In genomic region chr11:44128729-44129128, GRCh38 we compare ENCODE assay signal across 28 cellular contexts.
"Had no signal": no experiment of that assay in that cellular context is flagged by ENCODE, and none has a peak within 500 bp of the region (broad histone marks: within the 10 kb centered on the region; RNA-seq: fewer than 3 reads in every experiment).

No MANE protein-coding gene starts in this region.

- H3K27me3 Mint-ChIP-seq: naive B cell; naive thymus-derived CD8-positive, alpha-beta T cell; natural killer cell treated with Interleukin-12 subunit alpha and Interleukin-12 subunit beta and Interleukin-15 and Interleukin-18, amount 100 ng/mL, for 72 hours; stimulated activated memory B cell treated with anti-CD40 and anti-IgM and Interleukin-4, amounts not matched to agents 10 μg/mL and 1 μg/mL and 100 μg/mL, for 72 hours; stimulated activated naive CD8-positive, alpha-beta T cell treated with anti-CD3 and anti-CD28 coated beads, Interleukin-15, amount 100 ng/mL, for 72 hours had no signal

- H3K27ac Mint-ChIP-seq: naive B cell; natural killer cell treated with Interleukin-12 subunit alpha and Interleukin-12 subunit beta and Interleukin-15 and Interleukin-18, amount 100 ng/mL, for 72 hours; nephron progenitor cell; stimulated activated memory B cell treated with anti-CD40 and anti-IgM and Interleukin-4, amounts not matched to agents 10 μg/mL and 1 μg/mL and 100 μg/mL, for 72 hours; stimulated activated naive CD8-positive, alpha-beta T cell treated with anti-CD3 and anti-CD28 coated beads, Interleukin-15, amount 100 ng/mL, for 72 hours had no signal

- H3K4me3 Mint-ChIP-seq: naive B cell; naive thymus-derived CD8-positive, alpha-beta T cell; natural killer cell treated with Interleukin-12 subunit alpha and Interleukin-12 subunit beta and Interleukin-15 and Interleukin-18, amount 100 ng/mL, for 72 hours; nephron progenitor cell; neural crest cell; stimulated activated memory B cell treated with anti-CD40 and anti-IgM and Interleukin-4, amounts not matched to agents 10 μg/mL and 1 μg/mL and 100 μg/mL, for 72 hours; stimulated activated naive CD8-positive, alpha-beta T cell treated with anti-CD3 and anti-CD28 coated beads, Interleukin-15, amount 100 ng/mL, for 72 hours had no signal

- ATAC-seq: naive thymus-derived CD8-positive, alpha-beta T cell; natural killer cell treated with Interleukin-12 subunit alpha and Interleukin-12 subunit beta and Interleukin-15 and Interleukin-18, amount 100 ng/mL, for 72 hours; pancreas; right cardiac atrium; stimulated activated memory B cell treated with anti-CD40 and anti-IgM and Interleukin-4, amounts not matched to agents 10 μg/mL and 1 μg/mL and 100 μg/mL, for 72 hours; stimulated activated naive CD8-positive, alpha-beta T cell treated with anti-CD3 and anti-CD28 coated beads, Interleukin-15, amount 100 ng/mL, for 72 hours; stimulated activated naive CD8-positive, alpha-beta T cell treated with anti-CD3 and anti-CD28 coated beads, Interleukin-15, Interleukin-2, amounts not matched to agents 100 U/mL and 50 U/mL, for 24 hours had no signal

- H3K9me3 ChIP-seq: neutrophil, pancreas, prostate gland, sigmoid colon, spleen, thoracic aorta, thyroid gland, tibial nerve, upper lobe of left lung, vagina had no signal

- H3K9me3 Mint-ChIP-seq: naive B cell; naive thymus-derived CD8-positive, alpha-beta T cell; natural killer cell treated with Interleukin-12 subunit alpha and Interleukin-12 subunit beta and Interleukin-15 and Interleukin-18, amount 100 ng/mL, for 72 hours; nephron progenitor cell; neural crest cell; stimulated activated memory B cell treated with anti-CD40 and anti-IgM and Interleukin-4, amounts not matched to agents 10 μg/mL and 1 μg/mL and 100 μg/mL, for 72 hours; stimulated activated naive CD8-positive, alpha-beta T cell treated with anti-CD3 and anti-CD28 coated beads, Interleukin-15, amount 100 ng/mL, for 72 hours had no signal

- DNase-seq: naive B cell; naive thymus-derived CD8-positive, alpha-beta T cell; nephron progenitor cell; nucleus accumbens; pancreas; right cardiac atrium; sigmoid colon; spleen; stimulated activated CD4-positive, alpha-beta T cell treated with anti-CD3 and anti-CD28 coated beads, Interleukin-12 subunit alpha, Interleukin-12 subunit beta, amount 100 ng/mL, for 4 hours; stimulated activated CD4-positive, alpha-beta T cell treated with anti-CD3 and anti-CD28 coated beads, Interleukin-1b, Interleukin-23, amount 100 ng/mL, for 48 hours; stimulated activated CD4-positive, alpha-beta T cell treated with anti-CD3 and anti-CD28 coated beads, Interleukin-4, amount 100 ng/mL, for 1 hour; stimulated activated CD4-positive, alpha-beta T cell treated with anti-CD3 and anti-CD28 coated beads, Interleukin-4, amount 100 ng/mL, for 4 hours; stimulated activated CD8-positive, alpha-beta memory T cell treated with anti-CD3 and anti-CD28 coated beads, Interleukin-4, amount 100 ng/mL, for 48 hours; stimulated activated naive CD4-positive, alpha-beta T cell; stimulated activated naive CD8-positive, alpha-beta T cell treated with anti-CD3 and anti-CD28 coated beads, Interleukin-15, amount 100 ng/mL, for 72 hours; stimulated activated naive CD8-positive, alpha-beta T cell treated with anti-CD3 and anti-CD28 coated beads, Interleukin-15, Interleukin-2, amounts not matched to agents 100 U/mL and 50 U/mL, for 24 hours; substantia nigra; thyroid gland; trophoblast cell; upper lobe of left lung had no signal

- H3K4me1 Mint-ChIP-seq: stimulated activated memory B cell treated with anti-CD40 and anti-IgM and Interleukin-4, amounts not matched to agents 10 μg/mL and 1 μg/mL and 100 μg/mL, for 72 hours; stimulated activated naive CD8-positive, alpha-beta T cell treated with anti-CD3 and anti-CD28 coated beads, Interleukin-15, amount 100 ng/mL, for 72 hours had no signal
